Comparison of ENCODE assay signal across 8 cellular contexts in the genomic region with DNA sequence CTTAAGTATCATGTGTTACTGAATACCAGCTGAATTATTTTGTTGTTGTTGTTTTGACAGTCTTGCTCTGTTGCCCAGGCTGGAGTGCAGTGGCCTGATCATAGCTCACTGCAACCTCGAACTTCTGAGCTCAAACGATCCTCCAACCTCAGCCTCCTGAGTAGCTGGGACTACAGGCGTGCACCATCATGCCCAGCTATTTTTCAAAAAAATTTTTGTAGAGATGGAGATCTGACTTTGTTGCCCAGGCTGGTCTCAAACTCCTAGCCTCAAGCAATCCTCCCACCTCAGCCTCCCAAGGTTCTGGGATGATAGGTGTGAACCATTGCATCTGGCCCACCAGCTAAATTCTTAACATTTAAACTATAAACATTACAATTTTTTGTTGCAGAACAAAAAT. TPM values are rescaled to one million over a fixed set of nuclear protein-coding genes. Genes with fewer than 3 reads are reported as not detected.
"Had no signal": no experiment of that assay in that cellular context is flagged by ENCODE, and none has a peak within 500 bp of the region (broad histone marks: within the 10 kb centered on the region; RNA-seq: fewer than 3 reads in every experiment).

No MANE protein-coding gene starts in this region.

RNA-seq across cellular contexts. Expression of a gene that starts 21.2 kb away (rescaled TPM):
- total RNA-seq: activated CD4-positive, alpha-beta memory T cell treated with anti-CD3 and anti-CD28 coated beads for 36 hours; activated CD8-positive, alpha-beta memory T cell treated with anti-CD3 and anti-CD28 coated beads, Interleukin-2, amount 10 ng/mL, durations not matched to agents 7 days and 5 days; bronchial epithelial cell; MCF 10A; PC-3; Peyer's patch; SJSA1; T-helper 17 cell had no signal
